17 cellular contexts compared by ENCODE assay signal in the genomic region with DNA sequence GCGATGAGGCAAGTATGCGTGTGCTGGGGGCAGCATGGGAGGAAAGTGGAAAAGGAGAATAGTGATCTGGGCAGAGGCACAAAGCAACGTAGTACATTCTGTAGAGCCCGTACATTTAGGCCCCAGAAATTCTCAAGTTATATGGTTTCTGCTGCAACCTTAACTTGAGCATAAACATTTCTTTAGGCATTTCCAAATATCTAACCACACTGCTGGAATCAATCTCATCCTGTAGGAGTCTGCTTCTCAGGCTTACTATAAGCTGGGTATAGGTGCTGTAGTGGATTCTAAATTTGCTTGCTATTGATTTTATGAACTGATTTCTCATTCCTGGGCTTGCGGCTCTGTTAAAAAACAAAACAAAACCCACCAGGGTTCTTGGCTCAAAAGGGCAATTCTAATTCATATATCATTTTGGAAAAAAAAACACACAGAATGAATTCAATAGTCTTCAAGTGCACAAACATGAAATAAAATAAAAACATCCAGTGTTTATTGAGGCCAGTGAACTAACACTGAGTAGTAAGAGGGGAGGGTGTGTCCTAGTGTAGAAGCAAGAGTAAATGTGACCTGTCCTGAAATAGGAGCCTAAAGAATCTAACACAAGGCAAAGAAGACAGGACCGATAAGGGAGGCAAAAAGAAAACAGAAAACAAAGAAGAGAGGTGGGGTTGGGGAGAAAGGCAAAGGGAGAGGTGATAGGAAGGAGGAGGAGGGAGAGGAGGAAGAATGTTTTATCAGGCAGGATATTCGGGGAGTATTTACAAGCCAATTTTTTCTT.
A peak's percentile ranks its signal among the peaks of the same experiment; 100 is the strongest.
DNase-seq lines count a peak whose midpoint lies in the region; ATAC-seq and TF ChIP-seq lines count a peak whose summit lies in the region.
"Had no signal": no experiment of that assay in that cellular context is flagged by ENCODE, and none has a peak within 500 bp of the region (broad histone marks: within the 10 kb centered on the region; RNA-seq: fewer than 3 reads in every experiment).

No MANE protein-coding gene starts in this region.

- H3K36me3 ChIP-seq in Caco-2 (ENCODE audit: control insufficient read depth, insufficient read depth, low read length) = no peaks in the 10 kb centered on the region
- H3K36me3 ChIP-seq in OCI-LY1 (ENCODE audit: insufficient read depth, low read length) = no peaks in the 10 kb centered on the region
- H3K36me3 ChIP-seq: SJCRH30 had no signal

- no peaks in the 10 kb centered on the region for H3K79me2 ChIP-seq in OCI-LY1 (ENCODE audit: insufficient read depth, low read length)

- H3K27me3 Mint-ChIP-seq in Caco-2 (ENCODE audit: insufficient read depth, unreplicated experiment) (no peaks in the 10 kb centered on the region), nephron progenitor cell (ENCODE audit: low read depth, poor library complexity) (peaks cover 3% of the 10 kb centered on the region)

- H3K9me2 ChIP-seq in OCI-LY1 (ENCODE audit: low read depth, low read length) = no peaks in the 10 kb centered on the region

- H3K27ac Mint-ChIP-seq in Caco-2 (ENCODE audit: unreplicated experiment) (peak overlapping the region; percentile 46), nephron progenitor cell (peak overlapping the region; percentile 97)

- ATAC-seq in GM18861 (IDR thresholded peaks at IDR 0.05; ENCODE audit: unreplicated experiment) (no peak), HG02970 (IDR thresholded peaks at IDR 0.05; ENCODE audit: low FRiP score, unreplicated experiment) (no peak)

- no TSS peak for BruUV-seq in Caco-2 (replicated peaks; lab: Mats Ljungman, UMichigan)

- H3K36me3 Mint-ChIP-seq in Caco-2 (ENCODE audit: insufficient read depth, unreplicated experiment) = no peaks in the 10 kb centered on the region
- H3K36me3 Mint-ChIP-seq in nephron progenitor cell (ENCODE audit: low read depth) = peaks cover 6% of the 10 kb centered on the region

- H3K9me3 ChIP-seq in Caco-2 (no peaks in the 10 kb centered on the region), OCI-LY1 (ENCODE audit: low read length) (no peaks in the 10 kb centered on the region)
- H3K9me3 ChIP-seq: SJCRH30 had no signal

- intact Hi-C loops in Caco-2 (cut with micrococcal nuclease; ENCODE audit: unreplicated experiment) = loop anchor here (2.0 to 10.0 kb wide), 5 partner anchors 27 to 149 kb away; a partner anchor contains a TSS
- intact Hi-C loops in posterior vena cava (cut with DNase I) = no loop called here

- H3K4me1 ChIP-seq in Caco-2 = peaks cover 28% of the 10 kb centered on the region
- H3K4me1 ChIP-seq in OCI-LY1 (ENCODE audit: insufficient read depth, low read length, severe bottlenecking) = peaks cover 35% of the 10 kb centered on the region

- H3F3A ChIP-seq in OCI-LY1 (ENCODE audit: insufficient read depth, low read length) = no peaks in the 10 kb centered on the region

- H3K4me2 ChIP-seq in OCI-LY1 (ENCODE audit: low read length) = no peak overlapping the region
- H3K4me2 ChIP-seq: PC-9 had no signal

- H3K27me3 ChIP-seq in Caco-2 (replicated peaks; ENCODE audit: control insufficient read depth, insufficient read depth, low read length) (no peaks in the 10 kb centered on the region), OCI-LY1 (ENCODE audit: insufficient read depth, low read length) (no peaks in the 10 kb centered on the region)
- H3K27me3 ChIP-seq: SJCRH30 had no signal

- no peaks in the 10 kb centered on the region for H4K20me1 ChIP-seq in OCI-LY1 (ENCODE audit: insufficient read depth, low read length)

- H3K4me1 Mint-ChIP-seq in Caco-2 (ENCODE audit: low read depth, unreplicated experiment) = peaks cover 44% of the 10 kb centered on the region
- H3K4me1 Mint-ChIP-seq in nephron progenitor cell = peaks cover 26% of the 10 kb centered on the region

- H3K9ac ChIP-seq in OCI-LY1 (ENCODE audit: low read length) = no peak overlapping the region

- H2AFZ ChIP-seq in OCI-LY1 (ENCODE audit: low read length) = no peak overlapping the region
- H2AFZ ChIP-seq: PC-9 had no signal

- TF ChIP-seq CTCF in Caco-2 (IDR thresholded peaks at IDR 0.05; ENCODE audit: insufficient read depth in 1 of 2, low read depth in 1 of 2, low read length in 1 of 2, severe bottlenecking in 1 of 2, unreplicated experiment in 1 of 2) = no peak
- no peak for TF ChIP-seq CTCF in OCI-LY1 (IDR thresholded peaks at IDR 0.05; ENCODE audit: low read length)
- no peak for TF ChIP-seq CTCF in fibroblast of villous mesenchyme (IDR thresholded peaks at IDR 0.05; ENCODE audit: insufficient read depth, low read depth, low read length)
- TF ChIP-seq CTCF in nephron progenitor cell (IDR thresholded peaks at IDR 0.05) = no peak
- no peak for TF ChIP-seq CTCF in GM13977 (IDR thresholded peaks at IDR 0.05; ENCODE audit: extremely low read depth, insufficient read depth, missing control alignments)

- H3K9me3 Mint-ChIP-seq in Caco-2 (ENCODE audit: unreplicated experiment) (peaks cover 11% of the 10 kb centered on the region), nephron progenitor cell (no peaks in the 10 kb centered on the region)

- no peak overlapping the region for H3K4me3 ChIP-seq in Caco-2 (ENCODE audit: low read depth, low read length)
- no peak overlapping the region for H3K4me3 ChIP-seq in OCI-LY1 (ENCODE audit: low read depth, low read length, poor library complexity, severe bottlenecking)
- H3K4me3 ChIP-seq in fibroblast of villous mesenchyme (ENCODE audit: low read depth, low read length) = no peak overlapping the region
- H3K4me3 ChIP-seq: PC-9, SJCRH30 had no signal

- peak overlapping the region; percentile 71 for H3K27ac ChIP-seq in OCI-LY1 (ENCODE audit: low read depth, low read length, poor library complexity, severe bottlenecking)
- H3K27ac ChIP-seq: PC-9, SJCRH30 had no signal

- in situ Hi-C loops in GM13977 (cut with MboI; ENCODE audit: low pct_unique_long_range_greater_than_20kb, low sequenced_read_pairs, unreplicated experiment) = no loop called here

- H3K4me3 Mint-ChIP-seq in Caco-2 (ENCODE audit: unreplicated experiment) = peak overlapping the region; percentile 21
- no peak overlapping the region for H3K4me3 Mint-ChIP-seq in nephron progenitor cell

- CTCF ChIA-PET in Caco-2 (lab: Charles Lee) = no interaction called here

- POLR2A ChIA-PET in Caco-2 (lab: Charles Lee) = no interaction called here

- DNase-seq in Caco-2 = peak in 1 of 2 experiments; percentile 24
- DNase-seq in fibroblast of villous mesenchyme (ENCODE audit: low read depth) = peak; percentile 29
- no peak for DNase-seq in nephron progenitor cell
- DNase-seq in posterior vena cava (ENCODE audit: low spot score) = no peak
- DNase-seq in GM13977 (ENCODE audit: low spot score) = no peak
- DNase-seq: C1 segment of cervical spinal cord, GF-D8, KBM-7, NCI-H1436 treated with DMSO at 0.1 percent for 48 hours, NCI-H2029 treated with DMSO at 0.1 percent for 48 hours, NCI-H2171 treated with DMSO at 0.1 percent for 48 hours, NCI-H446 treated with DMSO at 0.1 percent for 48 hours, PC-9, SJCRH30 had no signal
